8 cellular contexts compared by ENCODE assay signal in genomic region chr1:39954870-39955546, GRCh38. TPM values are rescaled to one million over a fixed set of nuclear protein-coding genes. Genes with fewer than 3 reads are reported as not detected.
A peak's percentile ranks its signal among the peaks of the same experiment; 100 is the strongest.
DNase-seq lines count a peak whose midpoint lies in the region; ATAC-seq, FAIRE-seq and TF ChIP-seq lines count a peak whose summit lies in the region.

TSS of gene MFSD2A (plus strand) at chr1:39955145. CDS start at chr1:39955293, 148 bp downstream.

- peak within 1 kb of the TSS; percentile 75 for H4K8ac ChIP-seq in H1 (ENCODE audit: extremely low read depth, insufficient read depth, low read length)
- peak within 1 kb of the TSS; percentile 83 for H4K8ac ChIP-seq in mesenchymal stem cell (ENCODE audit: low read length)

- peaks cover 0 to 4% of the 10 kb centered on the region in 2 experiments for H4K20me1 ChIP-seq in H1 (replicated peaks in 1 of 2; ENCODE audit: control insufficient read depth in 1 of 2, insufficient read depth in 2 of 2, low read length in 2 of 2)

- H3K27ac ChIP-seq in H1 (ENCODE audit: low read depth, low read length): no peak within 1 kb of the TSS
- no peak within 1 kb of the TSS for H3K27ac ChIP-seq in mesenchymal stem cell (ENCODE audit: low read length, poor library complexity, severe bottlenecking)

- DNase-seq in AG10803 (ENCODE audit: low read depth) (peak; percentile 91), GM19240 (ENCODE audit: insufficient read length, low spot score) (peak; percentile 78), NCI-H774 (lab: John Stamatoyannopoulos, UW) (peak; percentile 98), H1 (ENCODE audit: low read depth in 1 of 2, low spot score in 2 of 2) (peak; percentile 69 to 95), mesenchymal stem cell (peak; percentile 89)
- DNase-seq in activated CD8-positive, alpha-beta memory T cell treated with anti-CD3 and anti-CD28 coated beads for 4 hours (ENCODE audit: low read depth in 2 of 2): peak; percentile 84 to 85
- peak; percentile 88 for DNase-seq in stimulated activated CD8-positive, alpha-beta memory T cell treated with anti-CD3 and anti-CD28 coated beads, Interleukin-12 subunit alpha, Interleukin-12 subunit beta, amount 100 ng/mL, for 24 hours (ENCODE audit: extremely low read depth)

- peak within 1 kb of the TSS; percentile 13 for H4K5ac ChIP-seq in H1 (ENCODE audit: insufficient read length, low read depth, low read length)

- H2BK120ac ChIP-seq in H1 (replicated peaks; ENCODE audit: low read depth, low read length) (no peak within 1 kb of the TSS), mesenchymal stem cell (ENCODE audit: low read depth, low read length) (no peak within 1 kb of the TSS)

- H3K4me1 ChIP-seq in H1 (replicated peaks in 1 of 4; ENCODE audit: control insufficient read depth in 3 of 4, insufficient read depth in 4 of 4, low read length in 3 of 4) (peaks cover under 1 to 9% (median 7%) of the 10 kb centered on the region in 4 experiments), mesenchymal stem cell (ENCODE audit: control insufficient read depth, insufficient read depth, low read depth, low read length) (peaks cover 15% of the 10 kb centered on the region)

- H3K23me2 ChIP-seq in H1 (ENCODE audit: low read depth, low read length): peaks cover 15% of the 10 kb centered on the region; the same call in 1 of the 2 replicates

- H3K4ac ChIP-seq in H1 (replicated peaks; ENCODE audit: insufficient read length, low read depth, low read length) (no peak within 1 kb of the TSS), mesenchymal stem cell (ENCODE audit: low read depth in 1 of 2, low read length in 2 of 2) (peak within 1 kb of the TSS in 1 of 2 experiments; percentile 25)

- H3K56ac ChIP-seq in H1 (replicated peaks; ENCODE audit: insufficient read length, low read depth, low read length): no peak within 1 kb of the TSS

- ATAC-seq in HG03521 (IDR thresholded peaks at IDR 0.05; ENCODE audit: unreplicated experiment): peak; percentile 78

- peak; percentile 84 to 89 for TF ChIP-seq POLR2A in H1 (IDR thresholded peaks at IDR 0.05; ENCODE audit: control extremely low read depth in 1 of 2, low read depth in 2 of 2, low read length in 2 of 2)

- no peak within 1 kb of the TSS for H2BK20ac ChIP-seq in H1 (ENCODE audit: low read length)

- no peak for FAIRE-seq in H1 (lab: Jason Lieb, UNC)

- H4K91ac ChIP-seq in H1 (replicated peaks; ENCODE audit: insufficient read length, low read length) (no peak within 1 kb of the TSS), mesenchymal stem cell (ENCODE audit: low read length) (peak within 1 kb of the TSS; percentile 55)

- 2% methylated on average over 29 of the region's 62 CpGs; no CpG with 5 or more reads in 1 of the 2 experiments for WGBS in H1 (ENCODE audit: extremely low coverage in 1 of 2, insufficient coverage in 1 of 2, insufficient read length in 1 of 2, insufficient replicate concordance in 2 of 2, low coverage in 1 of 2, low lambda C conversion rate in 2 of 2, missing lambda C conversion rate in 1 of 2), 2 experiments
- WGBS in mesenchymal stem cell: 3% methylated on average over 55 of the region's 62 CpGs

- TF ChIP-seq CTCF in AG10803 (conservative IDR thresholded peaks at IDR 0.05; ENCODE audit: low read length) (no peak), H1 (IDR thresholded peaks at IDR 0.05; ENCODE audit: control extremely low read depth in 1 of 3, insufficient read depth in 1 of 3, low read depth in 1 of 3, low read length in 3 of 3) (no peak)

- peaks cover 0 to 15% of the 10 kb centered on the region in 2 experiments; a peak in 2 of 4 replicates for H3K79me2 ChIP-seq in H1 (ENCODE audit: control insufficient read depth in 1 of 2, insufficient read depth in 2 of 2, low read length in 2 of 2)

- H3K36me3 ChIP-seq in H1 (ENCODE audit: control insufficient read depth in 2 of 4, insufficient read depth in 4 of 4, low read length in 3 of 4): peaks cover 4 to 18% (median 10%) of the 10 kb centered on the region in 4 experiments; a peak in 5 of 8 replicates
- peaks cover 0 to 8% of the 10 kb centered on the region in 2 experiments for H3K36me3 ChIP-seq in mesenchymal stem cell (ENCODE audit: control insufficient read depth in 1 of 2, insufficient read depth in 2 of 2, low read depth in 1 of 2, low read length in 2 of 2)

- no peaks in the 10 kb centered on the region for H3K9me3 ChIP-seq in H1 (ENCODE audit: insufficient read depth in 2 of 2, low read depth in 1 of 2, low read length in 1 of 2)
- H3K9me3 ChIP-seq in mesenchymal stem cell (ENCODE audit: control insufficient read depth, low read length): no peaks in the 10 kb centered on the region

- no peak for TF ChIP-seq EP300 in H1 (IDR thresholded peaks at IDR 0.05; ENCODE audit: borderline replicate concordance in 1 of 2, low read depth in 2 of 2, low read length in 2 of 2)

- H3K14ac ChIP-seq in H1 (ENCODE audit: insufficient read length) (no peak within 1 kb of the TSS), mesenchymal stem cell (ENCODE audit: low read length in 2 of 2) (no peak within 1 kb of the TSS)

- H2AK5ac ChIP-seq in H1 (ENCODE audit: low read depth, low read length) (no peak within 1 kb of the TSS), mesenchymal stem cell (ENCODE audit: low read length, severe bottlenecking) (no peak within 1 kb of the TSS)

- H2AFZ ChIP-seq in H1 (ENCODE audit: low read length) (no peak within 1 kb of the TSS), mesenchymal stem cell (ENCODE audit: low read depth, low read length) (peak within 1 kb of the TSS; percentile 57)

- H2BK15ac ChIP-seq in H1 (ENCODE audit: low read length): peak within 1 kb of the TSS; percentile 55; the same call in 1 of the 2 replicates
- H2BK15ac ChIP-seq in mesenchymal stem cell (ENCODE audit: low read depth, poor library complexity, severe bottlenecking): peak within 1 kb of the TSS; percentile 70

- H3K9ac ChIP-seq in H1 (replicated peaks in 1 of 4; ENCODE audit: extremely low read depth in 1 of 4, low read depth in 3 of 4, low read length in 3 of 4): peak within 1 kb of the TSS in 3 of 4 experiments; percentile 23 to 34 (median 32); a peak in 5 of 7 replicates
- H3K9ac ChIP-seq in mesenchymal stem cell (ENCODE audit: low read length): peak within 1 kb of the TSS; percentile 87

- H2BK12ac ChIP-seq in H1 (ENCODE audit: low read depth, low read length): peak within 1 kb of the TSS; percentile 53; the same call in 1 of the 2 replicates
- H2BK12ac ChIP-seq in mesenchymal stem cell (ENCODE audit: low read length in 2 of 2): peak within 1 kb of the TSS in 1 of 2 experiments; percentile 23

- H3K27me3 ChIP-seq in H1 (replicated peaks in 1 of 4; ENCODE audit: control insufficient read depth in 3 of 4, extremely low read depth in 1 of 4, insufficient read depth in 3 of 4, low read length in 3 of 4) (peaks cover 0 to 16% (median 12%) of the 10 kb centered on the region in 4 experiments; a peak in 5 of 7 replicates), mesenchymal stem cell (ENCODE audit: control insufficient read depth in 1 of 2, insufficient read depth in 1 of 2, low read length in 2 of 2) (no peaks in the 10 kb centered on the region)

- H3K18ac ChIP-seq in H1 (ENCODE audit: extremely low read depth, low read length) (peak within 1 kb of the TSS; percentile 51; the same call in 1 of the 2 replicates), mesenchymal stem cell (ENCODE audit: low read depth in 1 of 2, low read length in 2 of 2) (peak within 1 kb of the TSS in 1 of 2 experiments; percentile 67)

- POLR2A ChIA-PET in H1 (lab: Charles Lee; ENCODE audit: partially characterized antibody): interaction anchor here (1.0 to 5.5 kb wide), 19 partner anchors 8 to 737 kb away, joined by 3 to 29 read pairs (median 5); partner anchors contain the start of genes CAP1, MYCL and NFYC

- H3K79me1 ChIP-seq in H1 (ENCODE audit: low read depth, low read length) (no peaks in the 10 kb centered on the region; the same call in 1 of the 2 replicates), mesenchymal stem cell (replicated peaks; ENCODE audit: low read length, poor library complexity, severe bottlenecking) (peaks cover 12% of the 10 kb centered on the region)

- peak within 1 kb of the TSS; percentile 65 for H3K4me3 ChIP-seq in AG10803 (ENCODE audit: low read length)
- peak within 1 kb of the TSS; percentile 50 to 78 (median 69) for H3K4me3 ChIP-seq in H1 (ENCODE audit: extremely low read depth in 1 of 4, insufficient read depth in 2 of 4, low read depth in 3 of 4, low read length in 4 of 4)
- H3K4me3 ChIP-seq in mesenchymal stem cell (ENCODE audit: insufficient read depth in 1 of 2, low read depth in 1 of 2, low read length in 2 of 2): peak within 1 kb of the TSS; percentile 66 to 89

- CTCF ChIA-PET in H1 (lab: Charles Lee; ENCODE audit: partially characterized antibody): interaction anchor here (0.9 to 7.2 kb wide), 6 partner anchors 17 to 155 kb away, joined by 4 to 77 read pairs (median 8); partner anchors contain the start of gene MYCL

- H3K4me2 ChIP-seq in H1 (ENCODE audit: insufficient read depth in 1 of 2, low read depth in 2 of 2, low read length in 2 of 2) (peak within 1 kb of the TSS; percentile 81 to 82), mesenchymal stem cell (ENCODE audit: low read length, poor library complexity, severe bottlenecking) (peak within 1 kb of the TSS; percentile 99)

- H2BK5ac ChIP-seq in H1 (ENCODE audit: low read depth, low read length) (no peak within 1 kb of the TSS), mesenchymal stem cell (ENCODE audit: low read depth, low read length, poor library complexity, severe bottlenecking) (no peak within 1 kb of the TSS)

- H3K23ac ChIP-seq in H1 (ENCODE audit: insufficient read length) (no peak within 1 kb of the TSS), mesenchymal stem cell (ENCODE audit: low read length in 2 of 2) (peak within 1 kb of the TSS in 1 of 2 experiments; percentile 1)

- no peak for TF ChIP-seq RAD21 in H1 (IDR thresholded peaks at IDR 0.05 in 1 of 2, conservative IDR thresholded peaks at IDR 0.05 in 1 of 2; ENCODE audit: low read depth in 2 of 2, low read length in 2 of 2)

TF ChIP-seq in H1, 55 proteins besides CTCF, POLR2A, EP300 and RAD21 (continues in another document):
- TF ChIP-seq NRF1 (IDR thresholded peaks at IDR 0.05; ENCODE audit: low read depth, low read length): no peak

RNA-seq across cellular contexts. Expression of gene MFSD2A, which starts in this region (rescaled TPM):
- 25.9 and 26.6 TPM in 2 replicates for total RNA-seq in H1 (2021; fragmentation: NEBNext Ultra II Directional; extraction: Animal tissue kit (Norgen Biotek cat#: 25700))
- 18.3 and 25.6 TPM in 2 replicates for polyA plus RNA-seq in H1 (2011; rRNA removed)
- polyA plus RNA-seq in H1 (2011; cell fraction: cytosol; rRNA removed): 16.4 TPM
- polyA plus RNA-seq in H1 (2011; cell fraction: nucleus; rRNA removed): 42.3 TPM
- polyA plus RNA-seq in H1 (2012, experiment 1 of 2): 16.5 to 19.4 TPM (median 18.4 TPM) in 4 replicates
- 19.5 TPM for polyA plus RNA-seq in H1 (2012, experiment 2 of 2)
- polyA plus RNA-seq in H1 (2013, experiment 1 of 2): 37.7 TPM
- polyA plus RNA-seq in H1 (2013, experiment 2 of 2): 38.4 TPM
- polyA minus RNA-seq in H1 (2011; rRNA and poly(A)+ RNA removed): 20.3 and 31.0 TPM in 2 replicates
- 6.8 TPM for polyA minus RNA-seq in H1 (2011; cell fraction: cytosol; rRNA and poly(A)+ RNA removed)
- polyA minus RNA-seq in H1 (2011; cell fraction: nucleus; rRNA and poly(A)+ RNA removed): 18.5 TPM
- 0.72 TPM for polyA plus RNA-seq in mesenchymal stem cell (2013, experiment 1 of 2)
- 0.67 TPM for polyA plus RNA-seq in mesenchymal stem cell (2013, experiment 2 of 2)
